ENCODE assay signal across 3 cellular contexts in genomic region chr22:18953128-18953527, GRCh38. TPM values are rescaled to one million over a fixed set of nuclear protein-coding genes. Genes with fewer than 3 reads are reported as not detected.
"Had no signal": no experiment of that assay in that cellular context is flagged by ENCODE, and none has a peak within 500 bp of the region (broad histone marks: within the 10 kb centered on the region; RNA-seq: fewer than 3 reads in every experiment).

No MANE protein-coding gene starts in this region.

RNA-seq across cellular contexts. Expression of gene PRODH, which starts 17.0 kb away (rescaled TPM):
- total RNA-seq: activated CD4-positive, alpha-beta T cell treated with anti-CD3 and anti-CD28 coated beads for 36 hours; activated CD8-positive, alpha-beta T cell treated with anti-CD3 and anti-CD28 coated beads, Interleukin-2, amount 10 ng/mL, durations not matched to agents 7 days and 5 days; mononuclear cell had no signal
